8 cellular contexts compared by ENCODE assay signal in genomic region chr9:92706218-92706940, GRCh38. TPM values are rescaled to one million over a fixed set of nuclear protein-coding genes. Genes with fewer than 3 reads are reported as not detected.
DNase-seq lines count a peak whose midpoint lies in the region; ATAC-seq, FAIRE-seq and TF ChIP-seq lines count a peak whose summit lies in the region.

No MANE protein-coding gene starts in this region.

- no peak overlapping the region for H3K18ac ChIP-seq in H9 (ENCODE audit: insufficient read length, low read depth, low read length)
- no peak overlapping the region for H3K18ac ChIP-seq in trophoblast cell (ENCODE audit: low read length)

- H3K9me3 ChIP-seq in H9 (ENCODE audit: control insufficient read depth, low read depth, low read length) = no peaks in the 10 kb centered on the region
- no peaks in the 10 kb centered on the region for H3K9me3 ChIP-seq in endothelial cell of umbilical vein (replicated peaks; ENCODE audit: control insufficient read depth, insufficient read depth, low read length)
- no peaks in the 10 kb centered on the region for H3K9me3 ChIP-seq in trophoblast cell (ENCODE audit: insufficient read depth, low read depth, low read length)
- H3K9me3 ChIP-seq in thyroid gland = no peaks in the 10 kb centered on the region

- H3K79me1 ChIP-seq in H9 (ENCODE audit: insufficient read depth, low read depth, low read length, poor library complexity, severe bottlenecking) (no peaks in the 10 kb centered on the region), trophoblast cell (ENCODE audit: low read length) (no peaks in the 10 kb centered on the region)

- H3K27ac ChIP-seq in H9 (ENCODE audit: insufficient read length, low read depth, low read length) = no peak overlapping the region
- peak overlapping the region; percentile 47 for H3K27ac ChIP-seq in RWPE1
- H3K27ac ChIP-seq in endothelial cell of umbilical vein (ENCODE audit: insufficient read depth, low read depth, low read length) = no peak overlapping the region
- no peak overlapping the region for H3K27ac ChIP-seq in trophoblast cell (ENCODE audit: low read depth, low read length)
- H3K27ac ChIP-seq in thyroid gland = no peak overlapping the region

- H3K27me3 ChIP-seq in H9 (ENCODE audit: insufficient read depth, low read length) = no peaks in the 10 kb centered on the region
- no peaks in the 10 kb centered on the region for H3K27me3 ChIP-seq in endothelial cell of umbilical vein (ENCODE audit: control insufficient read depth in 2 of 2, insufficient read depth in 2 of 2, low read length in 2 of 2)
- H3K27me3 ChIP-seq in trophoblast cell (ENCODE audit: insufficient read depth, low read length) = no peaks in the 10 kb centered on the region
- no peaks in the 10 kb centered on the region for H3K27me3 ChIP-seq in thyroid gland

- H3T11ph ChIP-seq in H9 (ENCODE audit: low read length) = no peak overlapping the region

- no peak for ATAC-seq in HG02938 (IDR thresholded peaks at IDR 0.05; ENCODE audit: unreplicated experiment)

- no peak overlapping the region for H4K8ac ChIP-seq in H9 (replicated peaks; ENCODE audit: insufficient read length, low read depth, low read length)
- no peak overlapping the region for H4K8ac ChIP-seq in trophoblast cell (ENCODE audit: low read depth, low read length)

- H2AFZ ChIP-seq in H9 (ENCODE audit: low read length) (no peak overlapping the region), endothelial cell of umbilical vein (ENCODE audit: low read depth, low read length) (no peak overlapping the region), trophoblast cell (ENCODE audit: insufficient read depth, low read length, poor library complexity) (no peak overlapping the region)

- WGBS in H9 (ENCODE audit: extremely low coverage, insufficient read length, low lambda C conversion rate) = no CpG with 5 or more reads among the region's 3 CpGs
- no CpG with 5 or more reads among the region's 3 CpGs for WGBS in trophoblast cell (ENCODE audit: extremely low coverage, insufficient coverage, insufficient read length)
- whole genome bisulfite sequencing in thyroid gland, 2 donors = 62 to 63% methylated on average over 3 of the region's 3 CpGs

- H4K12ac ChIP-seq in trophoblast cell (ENCODE audit: low read depth, low read length) = no peak overlapping the region

- peak; percentile 43 for TF ChIP-seq CTCF in D721Med (IDR thresholded peaks at IDR 0.05; ENCODE audit: insufficient read depth, missing control alignments)
- peak; percentile 85 for TF ChIP-seq CTCF in H9 (conservative IDR thresholded peaks at IDR 0.05)
- peak; percentile 33; the same call in 1 of the 2 replicates for TF ChIP-seq CTCF in RWPE1 (conservative IDR thresholded peaks at IDR 0.05; ENCODE audit: low read depth)
- TF ChIP-seq CTCF in endothelial cell of umbilical vein (IDR thresholded peaks at IDR 0.05; ENCODE audit: extremely low read depth in 1 of 2, insufficient read depth in 1 of 2, low read depth in 1 of 2, low read length in 2 of 2) = peak; percentile 42 to 52
- peak in 1 of 6 experiments; percentile 7 for TF ChIP-seq CTCF in thyroid gland (IDR thresholded peaks at IDR 0.05)

- H3K4ac ChIP-seq in H9 (ENCODE audit: low read depth, low read length) = no peak overlapping the region
- H3K4ac ChIP-seq in trophoblast cell (ENCODE audit: low read depth, low read length) = no peak overlapping the region

- H2BK12ac ChIP-seq in H9 (ENCODE audit: insufficient read length, low read depth, low read length) (no peak overlapping the region), trophoblast cell (ENCODE audit: low read length) (no peak overlapping the region)

- H3K23ac ChIP-seq in H9 (ENCODE audit: insufficient read length, low read depth, low read length) (no peak overlapping the region), trophoblast cell (ENCODE audit: low read length) (no peak overlapping the region)

- H3K36me3 Mint-ChIP-seq in H9 (ENCODE audit: insufficient read depth in 1 of 3, low read depth in 3 of 3) = peaks cover 3 to 9% (median 5%) of the 10 kb centered on the region in 3 experiments; a peak in 3 of 7 replicates

- H2AK5ac ChIP-seq in H9 (ENCODE audit: insufficient read length, low read length) = no peak overlapping the region
- H2AK5ac ChIP-seq in trophoblast cell (ENCODE audit: low read length) = no peak overlapping the region

- H3K4me3 ChIP-seq in endothelial cell of umbilical vein (replicated peaks in 1 of 3; ENCODE audit: insufficient read depth in 1 of 3, low read depth in 1 of 3, low read length in 3 of 3) (no peak overlapping the region), trophoblast cell (ENCODE audit: low read depth, low read length) (no peak overlapping the region), thyroid gland (replicated peaks in 1 of 3) (no peak overlapping the region)

- H3K36me3 ChIP-seq in endothelial cell of umbilical vein (ENCODE audit: control insufficient read depth in 2 of 2, extremely low read depth in 1 of 2, insufficient read depth in 2 of 2, low read length in 2 of 2) (peaks cover 0 to 4% of the 10 kb centered on the region in 2 experiments), trophoblast cell (ENCODE audit: control insufficient read depth in 1 of 2, insufficient read depth in 2 of 2, low read length in 2 of 2) (peaks cover 12 to 13% of the 10 kb centered on the region in 2 experiments), thyroid gland (peaks cover 4 to 13% of the 10 kb centered on the region in 2 donors)

- no peaks in the 10 kb centered on the region; the same call in 1 of the 2 replicates for H3K27me3 Mint-ChIP-seq in H9 (ENCODE audit: low read depth)

- H4K20me1 ChIP-seq in H9 (ENCODE audit: control insufficient read depth, insufficient read depth, insufficient read length) (no peaks in the 10 kb centered on the region), endothelial cell of umbilical vein (replicated peaks; ENCODE audit: control insufficient read depth, extremely low read depth, insufficient read depth, low read length) (no peaks in the 10 kb centered on the region)

- H3K4me1 ChIP-seq in H9 (ENCODE audit: insufficient read depth, low read length) (no peaks in the 10 kb centered on the region), endothelial cell of umbilical vein (ENCODE audit: control insufficient read depth, extremely low read depth, insufficient read depth, low read length) (peaks cover 12% of the 10 kb centered on the region), trophoblast cell (ENCODE audit: control insufficient read depth in 1 of 2, insufficient read depth in 2 of 2, low read length in 2 of 2) (peaks cover 3 to 4% of the 10 kb centered on the region in 2 experiments), thyroid gland (no peaks in the 10 kb centered on the region)

- no peak overlapping the region for H2BK15ac ChIP-seq in H9 (ENCODE audit: low read depth, low read length)

- H3K23me2 ChIP-seq in H9 (ENCODE audit: insufficient read length, low read depth, low read length, poor library complexity, severe bottlenecking) = no peaks in the 10 kb centered on the region

- H3K27ac Mint-ChIP-seq in H9 = no peak overlapping the region; a peak in 1 of 7 replicates

- no peak overlapping the region for H3K4me3 Mint-ChIP-seq in H9

- H3K4me2 ChIP-seq in H9 (ENCODE audit: insufficient read depth, insufficient read length, low read length) (no peak overlapping the region), endothelial cell of umbilical vein (ENCODE audit: insufficient read depth, low read length) (no peak overlapping the region), trophoblast cell (ENCODE audit: low read length) (no peak overlapping the region)

- no peak overlapping the region for H3K56ac ChIP-seq in H9 (ENCODE audit: insufficient read length, low read depth, low read length)

- no peaks in the 10 kb centered on the region for H3K9me3 Mint-ChIP-seq in H9

- intact Hi-C loops in endothelial cell of umbilical vein (cut with micrococcal nuclease) (loop anchor here (1.0 to 10.0 kb wide), 3 partner anchors 59 to 412 kb away; partner anchors contain the start of gene IARS1), thyroid gland (cut with DNase I) (no loop called here)

- H3K9me1 ChIP-seq in endothelial cell of umbilical vein (replicated peaks; ENCODE audit: control insufficient read depth, extremely low read depth, insufficient read depth, low read length) = no peaks in the 10 kb centered on the region

- TF ChIP-seq POLR2A in endothelial cell of umbilical vein (IDR thresholded peaks at IDR 0.05; ENCODE audit: low read depth, low read length) = no peak
- no peak for TF ChIP-seq POLR2A in thyroid gland (IDR thresholded peaks at IDR 0.05)

- no TSS peak for BruUV-seq in endothelial cell of umbilical vein (replicated peaks; lab: Mats Ljungman, UMichigan)

- no peak overlapping the region for H3K14ac ChIP-seq in H9 (ENCODE audit: insufficient read depth, low read length)
- H3K14ac ChIP-seq in trophoblast cell (ENCODE audit: low read length) = no peak overlapping the region

- H4K91ac ChIP-seq in H9 (ENCODE audit: insufficient read length, low read depth, low read length) (no peak overlapping the region), trophoblast cell (ENCODE audit: low read depth, low read length) (no peak overlapping the region)

- no peak overlapping the region for H3K9ac ChIP-seq in H9 (ENCODE audit: extremely low read depth, insufficient read length, low read length)
- H3K9ac ChIP-seq in endothelial cell of umbilical vein (replicated peaks; ENCODE audit: extremely low read depth, insufficient read depth, low read length) = no peak overlapping the region
- H3K9ac ChIP-seq in trophoblast cell (ENCODE audit: low read length) = no peak overlapping the region

- no peaks in the 10 kb centered on the region for H3K79me2 ChIP-seq in H9 (ENCODE audit: insufficient read depth, low read length)
- no peaks in the 10 kb centered on the region for H3K79me2 ChIP-seq in endothelial cell of umbilical vein (ENCODE audit: control insufficient read depth, insufficient read depth, low read length)
- no peaks in the 10 kb centered on the region for H3K79me2 ChIP-seq in trophoblast cell (ENCODE audit: control insufficient read depth, insufficient read depth, low read length, poor library complexity)

- H2BK5ac ChIP-seq in H9 (ENCODE audit: insufficient read length, low read length) = no peak overlapping the region
- peak overlapping the region; percentile 6 for H2BK5ac ChIP-seq in trophoblast cell (ENCODE audit: low read depth, low read length, poor library complexity)

- POLR2A ChIA-PET in RWPE1 (lab: Yijun Ruan, JAX; ENCODE audit: low non-redundant PET) (no interaction called here), endothelial cell of umbilical vein (lab: Charles Lee) (interaction anchor here (1.1 kb wide), 1 partner anchor 84 kb away, joined by 4 read pairs; no protein-coding TSS in a partner anchor)

- FAIRE-seq in D721Med (lab: Jason Lieb, UNC) (no peak), endothelial cell of umbilical vein (lab: Jason Lieb, UNC) (peak; percentile 69)

- no peak overlapping the region for H2BK20ac ChIP-seq in H9 (ENCODE audit: low read depth, low read length, poor library complexity, severe bottlenecking)

- DNase-seq in D721Med (ENCODE audit: insufficient read length, low spot score) (no peak), H9 (peak; percentile 79), RWPE1 (ENCODE audit: low spot score) (peak; percentile 57), endothelial cell of umbilical vein (ENCODE audit: low read depth, low spot score) (peak; percentile 13), trophoblast cell (peak; percentile 48 to 68), thyroid gland (no peak), GF-D8 (lab: John Stamatoyannopoulos, UW) (no peak)

- H2BK120ac ChIP-seq in H9 (ENCODE audit: low read depth, low read length, poor library complexity, severe bottlenecking) (no peak overlapping the region), trophoblast cell (ENCODE audit: insufficient read depth, low read length, poor library complexity) (no peak overlapping the region)

- no peak overlapping the region for H4K5ac ChIP-seq in H9 (ENCODE audit: insufficient read length, low read depth, low read length)

- CTCF ChIA-PET in RWPE1 (lab: Yijun Ruan, JAX) = interaction anchor here (0.7 kb wide), 1 partner anchor 36 kb away, joined by 3 read pairs; the partner anchor contains the start of gene IPPK
- CTCF ChIA-PET in endothelial cell of umbilical vein (lab: Charles Lee) = interaction anchor here (1.0 to 1.1 kb wide), 2 partner anchors 41 to 46 kb away, joined by 3 to 4 read pairs; no protein-coding TSS in a partner anchor

- dilution Hi-C loops in endothelial cell of umbilical vein (cut with MboI; ENCODE audit: extremely low pct_ligation_motif_present, low sequenced_read_pairs) = no loop called here

- no peaks in the 10 kb centered on the region for H3K4me1 Mint-ChIP-seq in H9

RNA-seq across cellular contexts. Expression of gene IPPK, which starts 36.4 kb away (rescaled TPM):
- 10.7 and 12.9 TPM in 2 replicates for total RNA-seq in H9 (2021)
- 12.5 and 14.0 TPM in 2 replicates for total RNA-seq in endothelial cell of umbilical vein
- polyA plus RNA-seq in endothelial cell of umbilical vein = 26.6 and 28.0 TPM in 2 replicates
- 21.6 and 26.3 TPM in 2 replicates for polyA plus RNA-seq in endothelial cell of umbilical vein (2011; cell fraction: cytosol; rRNA removed)
- 58.5 and 61.1 TPM in 2 replicates for polyA plus RNA-seq in endothelial cell of umbilical vein (2011; cell fraction: nucleus; rRNA removed)
- 17.4 and 20.9 TPM in 2 replicates for polyA plus RNA-seq in endothelial cell of umbilical vein (2012)
- polyA minus RNA-seq in endothelial cell of umbilical vein = 50.1 and 70.1 TPM in 2 replicates
- polyA minus RNA-seq in endothelial cell of umbilical vein (2011; cell fraction: cytosol; rRNA and poly(A)+ RNA removed) = 10.3 TPM
- polyA minus RNA-seq in endothelial cell of umbilical vein (2011; cell fraction: nucleus; rRNA and poly(A)+ RNA removed) = 15.4 and 26.9 TPM in 2 replicates
- polyA plus RNA-seq in trophoblast cell (2013) = 7.8 and 8.4 TPM in 2 replicates
- 10 to 100 TPM in 2 of 4 donors, 1 to 10 TPM in 2; 6.3 to 12.2 (median 10.2) TPM for total RNA-seq in thyroid gland

RNA-seq across cellular contexts. Expression of gene BICD2, which starts 58.3 kb away (rescaled TPM):
- 21.2 and 22.3 TPM in 2 replicates for total RNA-seq in H9 (2021)
- total RNA-seq in endothelial cell of umbilical vein = 37.9 and 39.3 TPM in 2 replicates
- 10.7 and 14.3 TPM in 2 replicates for polyA plus RNA-seq in endothelial cell of umbilical vein
- polyA plus RNA-seq in endothelial cell of umbilical vein (2011; cell fraction: cytosol; rRNA removed) = 14.3 and 15.3 TPM in 2 replicates
- 14.5 and 15.9 TPM in 2 replicates for polyA plus RNA-seq in endothelial cell of umbilical vein (2011; cell fraction: nucleus; rRNA removed)
- polyA plus RNA-seq in endothelial cell of umbilical vein (2012) = 27.3 and 29.9 TPM in 2 replicates
- 15.9 and 18.7 TPM in 2 replicates for polyA minus RNA-seq in endothelial cell of umbilical vein
- polyA minus RNA-seq in endothelial cell of umbilical vein (2011; cell fraction: cytosol; rRNA and poly(A)+ RNA removed) = 7.6 TPM
- polyA minus RNA-seq in endothelial cell of umbilical vein (2011; cell fraction: nucleus; rRNA and poly(A)+ RNA removed) = 8.5 and 9.8 TPM in 2 replicates
- 25.7 and 26.4 TPM in 2 replicates for polyA plus RNA-seq in trophoblast cell (2013)
- total RNA-seq in thyroid gland = 10 to 100 TPM; 26.1 to 33.3 (median 28.2) TPM

Comparison
In these comparisons a context has a peak if more than half of its experiments do, and no peak if none do; other contexts are left out.
1. DNase-seq: peak in H9 (single experiment), RWPE1 (single experiment), endothelial cell of umbilical vein (single experiment) and trophoblast cell (2 of 2); none in D721Med (single experiment), thyroid gland (0 of 2) and GF-D8 (single experiment).